Comparison of ENCODE assay signal across 28 cellular contexts in the genomic region with DNA sequence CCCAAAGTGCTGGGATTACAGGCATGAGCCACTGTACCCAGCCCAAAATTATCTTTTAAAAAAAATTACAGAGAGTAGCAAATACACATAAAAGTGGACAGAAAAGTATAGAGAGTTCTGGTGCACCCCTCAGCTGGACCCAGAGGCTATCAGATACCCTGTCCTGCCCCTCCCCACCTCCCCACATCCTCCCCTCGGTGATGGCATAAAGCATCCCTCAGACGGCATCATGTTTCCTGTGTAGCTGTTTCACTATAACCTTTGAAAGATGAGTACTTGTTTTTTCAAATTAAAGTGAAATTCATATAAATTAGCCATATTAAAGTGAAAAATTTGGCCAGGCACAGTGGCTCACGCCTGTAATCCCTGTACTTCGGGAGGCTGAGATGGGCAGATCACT. TPM values are rescaled to one million over a fixed set of nuclear protein-coding genes. Genes with fewer than 3 reads are reported as not detected.
DNase-seq lines count a peak whose midpoint lies in the region; ATAC-seq and TF ChIP-seq lines count a peak whose summit lies in the region.
"Had no signal": no experiment of that assay in that cellular context is flagged by ENCODE, and none has a peak within 500 bp of the region (broad histone marks: within the 10 kb centered on the region; RNA-seq: fewer than 3 reads in every experiment).

No MANE protein-coding gene starts in this region.

- peaks cover 36% of the 10 kb centered on the region for H3K4me1 ChIP-seq in CD8-positive, alpha-beta memory T cell (ENCODE audit: insufficient read depth, low read length)
- H3K4me1 ChIP-seq: right lobe of liver, SJSA1 had no signal

- CTCF ChIA-PET in activated CD4-positive, alpha-beta T cell treated with anti-CD3 and anti-CD28 coated beads, Interleukin-2, amount 10 ng/mL, durations not matched to agents 7 days and 5 days (lab: Charles Lee) = no interaction called here
- CTCF ChIA-PET in CD8-positive, alpha-beta memory T cell (lab: Charles Lee) = interaction anchor here (1.5 kb wide), 1 partner anchor 13 kb away, joined by 3 read pairs; no protein-coding TSS in a partner anchor
- CTCF ChIA-PET in activated CD8-positive, alpha-beta T cell treated with anti-CD3 and anti-CD28 coated beads, Interleukin-2, amount 10 ng/mL, durations not matched to agents 7 days and 5 days (lab: Charles Lee) = interaction anchor here (1.4 kb wide), 1 partner anchor 33 kb away, joined by 3 read pairs; no protein-coding TSS in a partner anchor
- CTCF ChIA-PET in HEK293T (lab: Yijun Ruan, JAX) = no interaction called here

- no peak overlapping the region for H3K27ac ChIP-seq in CD8-positive, alpha-beta memory T cell (ENCODE audit: low read depth, low read length)
- H3K27ac ChIP-seq: epithelial cell of prostate, right lobe of liver, SJSA1, upper lobe of right lung, WERI-Rb-1 had no signal

- no peaks in the 10 kb centered on the region for H3K27me3 Mint-ChIP-seq in activated CD4-positive, alpha-beta T cell treated with anti-CD3 and anti-CD28 coated beads, Interleukin-2, amount 10 ng/mL, durations not matched to agents 7 days and 5 days
- H3K27me3 Mint-ChIP-seq in CD8-positive, alpha-beta memory T cell = peaks cover 0 to 2% of the 10 kb centered on the region in 2 donors
- no peaks in the 10 kb centered on the region for H3K27me3 Mint-ChIP-seq in activated CD8-positive, alpha-beta T cell treated with anti-CD3 and anti-CD28 coated beads, Interleukin-2, amount 10 ng/mL, durations not matched to agents 7 days and 5 days (ENCODE audit: low read depth)

- DNase-seq in activated CD4-positive, alpha-beta T cell treated with anti-CD3 and anti-CD28 coated beads, Interleukin-2, amount 10 ng/mL, durations not matched to agents 7 days and 5 days = peak; percentile 62
- no peak for DNase-seq in activated CD4-positive, alpha-beta T cell treated with anti-CD3 and anti-CD28 coated beads for 1 hour
- peak in 3 of 5 donors; percentile 49 to 71 (median 56) for DNase-seq in CD8-positive, alpha-beta memory T cell
- peak; percentile 81 for DNase-seq in activated CD8-positive, alpha-beta T cell treated with anti-CD3 and anti-CD28 coated beads, Interleukin-2, amount 10 ng/mL, durations not matched to agents 7 days and 5 days
- DNase-seq in left kidney (ENCODE audit: low read depth, low spot score) (peak; percentile 72), HEK293T (ENCODE audit: extremely low spot score) (no peak), SW480 (ENCODE audit: low spot score) (no peak), NCI-H774 (lab: John Stamatoyannopoulos, UW) (no peak)
- DNase-seq: heart right ventricle, IMR-90, left ventricle myocardium superior, NCI-H1105 treated with DMSO at 0.1 percent for 48 hours, NCI-H510A treated with DMSO at 0.1 percent for 48 hours, Peyer's patch, posterior cingulate gyrus, right lobe of liver, upper lobe of right lung, WERI-Rb-1 had no signal

- H3K27ac Mint-ChIP-seq in activated CD4-positive, alpha-beta T cell treated with anti-CD3 and anti-CD28 coated beads, Interleukin-2, amount 10 ng/mL, durations not matched to agents 7 days and 5 days = peak overlapping the region; percentile 81
- H3K27ac Mint-ChIP-seq in CD8-positive, alpha-beta memory T cell = peak overlapping the region in 7 of 8 donors; percentile 60 to 91 (median 76)
- H3K27ac Mint-ChIP-seq in activated CD8-positive, alpha-beta T cell treated with anti-CD3 and anti-CD28 coated beads, Interleukin-2, amount 10 ng/mL, durations not matched to agents 7 days and 5 days = peak overlapping the region; percentile 92

- no peaks in the 10 kb centered on the region for H3K9me3 ChIP-seq in CD8-positive, alpha-beta memory T cell (ENCODE audit: low read length)
- H3K9me3 ChIP-seq: heart right ventricle, Peyer's patch, right lobe of liver, SJSA1, upper lobe of right lung had no signal

- peak; percentile 35 for ATAC-seq in activated CD8-positive, alpha-beta T cell treated with anti-CD3 and anti-CD28 coated beads, Interleukin-2, amount 10 ng/mL, durations not matched to agents 7 days and 5 days
- ATAC-seq: left ventricle myocardium superior, upper lobe of right lung had no signal

- H3K9me3 Mint-ChIP-seq in activated CD4-positive, alpha-beta T cell treated with anti-CD3 and anti-CD28 coated beads, Interleukin-2, amount 10 ng/mL, durations not matched to agents 7 days and 5 days = no peaks in the 10 kb centered on the region
- no peaks in the 10 kb centered on the region for H3K9me3 Mint-ChIP-seq in CD8-positive, alpha-beta memory T cell
- no peaks in the 10 kb centered on the region for H3K9me3 Mint-ChIP-seq in activated CD8-positive, alpha-beta T cell treated with anti-CD3 and anti-CD28 coated beads, Interleukin-2, amount 10 ng/mL, durations not matched to agents 7 days and 5 days (ENCODE audit: insufficient read depth)
- H3K9me3 Mint-ChIP-seq: mesothelial cell of epicardium; neural crest cell; T-helper 1 cell treated with Interleukin-12 subunit alpha and Interleukin-12 subunit beta and Interleukin-4 antibody, amounts not matched to agents 30 μg/mL and 1 μg/mL, for 36 hours had no signal

- peaks cover 24% of the 10 kb centered on the region for H3K4me1 Mint-ChIP-seq in activated CD4-positive, alpha-beta T cell treated with anti-CD3 and anti-CD28 coated beads, Interleukin-2, amount 10 ng/mL, durations not matched to agents 7 days and 5 days
- H3K4me1 Mint-ChIP-seq in CD8-positive, alpha-beta memory T cell = peaks cover 34 to 36% (median 35%) of the 10 kb centered on the region in 3 donors
- H3K4me1 Mint-ChIP-seq in activated CD8-positive, alpha-beta T cell treated with anti-CD3 and anti-CD28 coated beads, Interleukin-2, amount 10 ng/mL, durations not matched to agents 7 days and 5 days (ENCODE audit: low read depth) = peaks cover 52% of the 10 kb centered on the region

- POLR2A ChIA-PET in activated CD4-positive, alpha-beta T cell treated with anti-CD3 and anti-CD28 coated beads, Interleukin-2, amount 10 ng/mL, durations not matched to agents 7 days and 5 days (lab: Charles Lee) = no interaction called here
- POLR2A ChIA-PET in CD8-positive, alpha-beta memory T cell (lab: Charles Lee) = interaction anchor here (0.7 kb wide), 1 partner anchor 191 kb away, joined by 5 read pairs; no protein-coding TSS in a partner anchor
- POLR2A ChIA-PET in activated CD8-positive, alpha-beta T cell treated with anti-CD3 and anti-CD28 coated beads, Interleukin-2, amount 10 ng/mL, durations not matched to agents 7 days and 5 days (lab: Charles Lee) = interaction anchor here (0.6 to 1.5 kb wide), 3 partner anchors 17 to 357 kb away, joined by 3 to 4 read pairs (median 3); a partner anchor contains a TSS
- POLR2A ChIA-PET in HEK293T (lab: Yijun Ruan, JAX) = no interaction called here

- no peak overlapping the region for H3K4me3 Mint-ChIP-seq in activated CD4-positive, alpha-beta T cell treated with anti-CD3 and anti-CD28 coated beads, Interleukin-2, amount 10 ng/mL, durations not matched to agents 7 days and 5 days
- peak overlapping the region in 3 of 7 donors; percentile 26 to 61 (median 44) for H3K4me3 Mint-ChIP-seq in CD8-positive, alpha-beta memory T cell
- no peak overlapping the region for H3K4me3 Mint-ChIP-seq in activated CD8-positive, alpha-beta T cell treated with anti-CD3 and anti-CD28 coated beads, Interleukin-2, amount 10 ng/mL, durations not matched to agents 7 days and 5 days
- H3K4me3 Mint-ChIP-seq: mesothelial cell of epicardium; T-helper 1 cell treated with Interleukin-12 subunit alpha and Interleukin-12 subunit beta and Interleukin-4 antibody, amounts not matched to agents 30 μg/mL and 1 μg/mL, for 36 hours had no signal

- no peaks in the 10 kb centered on the region for H3K36me3 ChIP-seq in CD8-positive, alpha-beta memory T cell (ENCODE audit: insufficient read depth, low read length)
- H3K36me3 ChIP-seq: Peyer's patch, right lobe of liver, SJSA1, upper lobe of right lung, WERI-Rb-1 had no signal

- no peaks in the 10 kb centered on the region for H3K27me3 ChIP-seq in CD8-positive, alpha-beta memory T cell (ENCODE audit: insufficient read depth, low read length, poor library complexity, severe bottlenecking)
- H3K27me3 ChIP-seq: heart right ventricle, Peyer's patch, right lobe of liver, SJSA1, upper lobe of right lung had no signal

- H3K4me3 ChIP-seq in CD8-positive, alpha-beta memory T cell (ENCODE audit: low read length) = no peak overlapping the region
- H3K4me3 ChIP-seq: heart right ventricle, Peyer's patch, right lobe of liver, SJSA1, upper lobe of right lung had no signal

- H3K36me3 Mint-ChIP-seq in activated CD4-positive, alpha-beta T cell treated with anti-CD3 and anti-CD28 coated beads, Interleukin-2, amount 10 ng/mL, durations not matched to agents 7 days and 5 days (ENCODE audit: low read depth) = no peaks in the 10 kb centered on the region
- no peaks in the 10 kb centered on the region for H3K36me3 Mint-ChIP-seq in CD8-positive, alpha-beta memory T cell
- H3K36me3 Mint-ChIP-seq in activated CD8-positive, alpha-beta T cell treated with anti-CD3 and anti-CD28 coated beads, Interleukin-2, amount 10 ng/mL, durations not matched to agents 7 days and 5 days (ENCODE audit: low read depth) = peaks cover 7% of the 10 kb centered on the region
- H3K36me3 Mint-ChIP-seq: mesothelial cell of epicardium had no signal

TF ChIP-seq in HEK293T, 16 proteins besides CTCF, POLR2A, EP300 and RAD21 (continues in another document):
- TF ChIP-seq FOXK2 (IDR thresholded peaks at IDR 0.05) = no peak

RNA-seq across cellular contexts. Expression of a gene that starts 20.1 kb away (rescaled TPM):
- total RNA-seq in activated CD4-positive, alpha-beta T cell treated with anti-CD3 and anti-CD28 coated beads, Interleukin-2, amount 10 ng/mL, durations not matched to agents 7 days and 5 days = 1 to 10 TPM; 2.1 to 2.8 TPM
- 1 to 10 TPM; 2.0 to 3.7 TPM for total RNA-seq in CD8-positive, alpha-beta memory T cell
- polyA plus RNA-seq in CD8-positive, alpha-beta memory T cell = 6.6 TPM
- total RNA-seq in activated CD8-positive, alpha-beta T cell treated with anti-CD3 and anti-CD28 coated beads, Interleukin-2, amount 10 ng/mL, durations not matched to agents 7 days and 5 days = 1 to 10 TPM; 7.3 to 7.4 TPM

RNA-seq across cellular contexts. Expression of a gene that starts 21.0 kb away (rescaled TPM):
- 10 to 100 TPM; 81.8 to 93.0 TPM for total RNA-seq in activated CD4-positive, alpha-beta T cell treated with anti-CD3 and anti-CD28 coated beads, Interleukin-2, amount 10 ng/mL, durations not matched to agents 7 days and 5 days
- 10 to 100 TPM; 56.6 to 71.1 TPM for total RNA-seq in CD8-positive, alpha-beta memory T cell
- polyA plus RNA-seq in CD8-positive, alpha-beta memory T cell = 78.4 TPM
- 10 to 100 TPM; 94.0 to 99.9 TPM for total RNA-seq in activated CD8-positive, alpha-beta T cell treated with anti-CD3 and anti-CD28 coated beads, Interleukin-2, amount 10 ng/mL, durations not matched to agents 7 days and 5 days

RNA-seq across cellular contexts. Expression of a gene that starts 29.7 kb away (rescaled TPM):
- total RNA-seq in activated CD4-positive, alpha-beta T cell treated with anti-CD3 and anti-CD28 coated beads, Interleukin-2, amount 10 ng/mL, durations not matched to agents 7 days and 5 days = not detected
- not detected for total RNA-seq in CD8-positive, alpha-beta memory T cell
- polyA plus RNA-seq in CD8-positive, alpha-beta memory T cell = not detected
- not detected for total RNA-seq in activated CD8-positive, alpha-beta T cell treated with anti-CD3 and anti-CD28 coated beads, Interleukin-2, amount 10 ng/mL, durations not matched to agents 7 days and 5 days
- total RNA-seq: A172, dermis blood vessel endothelial cell, fibroblast of villous mesenchyme, IMR-90, left ventricle myocardium superior, M059J, mesothelial cell of epicardium, neural crest cell, Peyer's patch, right lobe of liver, SJSA1, upper lobe of right lung had no signal
- polyA plus RNA-seq: IMR-90 had no signal

RNA-seq across cellular contexts. Expression of a gene that starts 41.9 kb away (rescaled TPM):
- total RNA-seq in activated CD4-positive, alpha-beta T cell treated with anti-CD3 and anti-CD28 coated beads, Interleukin-2, amount 10 ng/mL, durations not matched to agents 7 days and 5 days = not detected
- not detected for total RNA-seq in CD8-positive, alpha-beta memory T cell
- not detected for polyA plus RNA-seq in CD8-positive, alpha-beta memory T cell
- not detected for total RNA-seq in activated CD8-positive, alpha-beta T cell treated with anti-CD3 and anti-CD28 coated beads, Interleukin-2, amount 10 ng/mL, durations not matched to agents 7 days and 5 days
- total RNA-seq: A172, cardiac septum, dermis blood vessel endothelial cell, fibroblast of villous mesenchyme, IMR-90, left ventricle myocardium superior, Peyer's patch, SJSA1, upper lobe of right lung had no signal

Comparison
In these comparisons a context has a peak if more than half of its experiments do, and no peak if none do; other contexts are left out.
1. DNase-seq: peak in activated CD4-positive, alpha-beta T cell treated with anti-CD3 and anti-CD28 coated beads, Interleukin-2, amount 10 ng/mL, durations not matched to agents 7 days and 5 days (single experiment), CD8-positive, alpha-beta memory T cell (3 of 5), activated CD8-positive, alpha-beta T cell treated with anti-CD3 and anti-CD28 coated beads, Interleukin-2, amount 10 ng/mL, durations not matched to agents 7 days and 5 days (single experiment) and left kidney (single experiment); none in activated CD4-positive, alpha-beta T cell treated with anti-CD3 and anti-CD28 coated beads for 1 hour (single experiment), HEK293T (single experiment), SW480 (single experiment) and NCI-H774 (single experiment).
2. CTCF ChIA-PET loops: an anchor here in CD8-positive, alpha-beta memory T cell (1.5 kb wide) and activated CD8-positive, alpha-beta T cell treated with anti-CD3 and anti-CD28 coated beads, Interleukin-2, amount 10 ng/mL, durations not matched to agents 7 days and 5 days (1.4 kb wide); none called in activated CD4-positive, alpha-beta T cell treated with anti-CD3 and anti-CD28 coated beads, Interleukin-2, amount 10 ng/mL, durations not matched to agents 7 days and 5 days and HEK293T.
3. POLR2A ChIA-PET loops: an anchor here in CD8-positive, alpha-beta memory T cell (0.7 kb wide) and activated CD8-positive, alpha-beta T cell treated with anti-CD3 and anti-CD28 coated beads, Interleukin-2, amount 10 ng/mL, durations not matched to agents 7 days and 5 days (0.6 to 1.5 kb wide); none called in activated CD4-positive, alpha-beta T cell treated with anti-CD3 and anti-CD28 coated beads, Interleukin-2, amount 10 ng/mL, durations not matched to agents 7 days and 5 days and HEK293T.
4. Peak in every context shown above with its lines, with median percentiles within 50 percentile points of each other: H3K27ac Mint-ChIP-seq.